In the genomic region with DNA sequence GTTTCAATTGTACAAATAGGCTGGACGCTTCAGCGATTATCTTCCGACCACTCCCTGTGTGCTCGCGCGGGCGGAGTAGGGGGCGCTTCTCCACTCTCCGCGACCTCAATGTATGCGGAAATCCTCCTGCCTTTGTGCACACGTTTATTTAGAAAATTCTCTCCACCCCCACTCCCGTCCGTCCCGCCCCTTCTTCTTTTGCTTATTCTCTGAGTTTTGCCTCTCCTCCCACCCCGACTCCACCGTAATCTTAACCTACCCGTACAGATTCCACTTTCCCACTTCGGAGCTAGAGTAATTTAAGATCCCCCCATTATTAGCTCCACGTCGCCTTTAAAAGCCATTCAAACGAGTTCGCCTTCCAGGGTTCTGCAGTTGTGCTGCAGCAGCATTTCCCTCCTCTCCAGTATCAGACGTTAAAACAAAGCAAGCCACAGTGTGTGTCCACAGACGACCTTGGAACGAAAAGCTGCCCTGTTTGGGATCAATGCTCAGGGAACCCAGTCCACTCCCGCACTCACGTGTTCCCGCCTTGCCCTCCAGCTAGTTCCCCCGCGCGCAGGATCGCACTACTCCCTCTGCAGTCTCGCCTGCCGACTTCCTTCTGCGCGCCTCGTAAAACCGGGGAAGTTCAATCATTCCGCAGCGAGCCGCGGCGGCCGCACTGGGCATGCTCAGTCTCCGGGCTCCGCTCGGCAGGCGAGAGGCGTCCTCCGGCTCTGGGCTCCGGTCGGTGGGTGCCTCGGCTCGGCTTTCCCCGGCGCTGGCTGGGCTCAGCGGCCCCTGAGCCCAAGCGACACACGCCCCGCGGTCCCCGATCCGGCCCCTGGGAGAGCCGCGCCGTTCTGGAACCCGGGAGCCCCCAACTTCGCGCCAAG, we compare ENCODE assay signal across 8 cellular contexts. TPM values are rescaled to one million over a fixed set of nuclear protein-coding genes. Genes with fewer than 3 reads are reported as not detected.
DNase-seq lines count a peak whose midpoint lies in the region; ATAC-seq and TF ChIP-seq lines count a peak whose summit lies in the region.

A gene with protein sequence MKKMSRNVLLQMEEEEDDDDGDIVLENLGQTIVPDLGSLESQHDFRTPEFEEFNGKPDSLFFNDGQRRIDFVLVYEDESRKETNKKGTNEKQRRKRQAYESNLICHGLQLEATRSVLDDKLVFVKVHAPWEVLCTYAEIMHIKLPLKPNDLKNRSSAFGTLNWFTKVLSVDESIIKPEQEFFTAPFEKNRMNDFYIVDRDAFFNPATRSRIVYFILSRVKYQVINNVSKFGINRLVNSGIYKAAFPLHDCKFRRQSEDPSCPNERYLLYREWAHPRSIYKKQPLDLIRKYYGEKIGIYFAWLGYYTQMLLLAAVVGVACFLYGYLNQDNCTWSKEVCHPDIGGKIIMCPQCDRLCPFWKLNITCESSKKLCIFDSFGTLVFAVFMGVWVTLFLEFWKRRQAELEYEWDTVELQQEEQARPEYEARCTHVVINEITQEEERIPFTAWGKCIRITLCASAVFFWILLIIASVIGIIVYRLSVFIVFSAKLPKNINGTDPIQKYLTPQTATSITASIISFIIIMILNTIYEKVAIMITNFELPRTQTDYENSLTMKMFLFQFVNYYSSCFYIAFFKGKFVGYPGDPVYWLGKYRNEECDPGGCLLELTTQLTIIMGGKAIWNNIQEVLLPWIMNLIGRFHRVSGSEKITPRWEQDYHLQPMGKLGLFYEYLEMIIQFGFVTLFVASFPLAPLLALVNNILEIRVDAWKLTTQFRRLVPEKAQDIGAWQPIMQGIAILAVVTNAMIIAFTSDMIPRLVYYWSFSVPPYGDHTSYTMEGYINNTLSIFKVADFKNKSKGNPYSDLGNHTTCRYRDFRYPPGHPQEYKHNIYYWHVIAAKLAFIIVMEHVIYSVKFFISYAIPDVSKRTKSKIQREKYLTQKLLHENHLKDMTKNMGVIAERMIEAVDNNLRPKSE (plus strand): TSS at position 677 of the 878 bp plus-strand sequence. CDS start 227 bp downstream, outside the sequence.

- H3K9me3 Mint-ChIP-seq in T-cell: no peaks in the 10 kb centered on the region

- DNase-seq in GM13976 (ENCODE audit: low spot score) (peak; percentile 83), NCI-H1417 (lab: John Stamatoyannopoulos, UW) (peak; percentile 91 to 98 (median 95)), T-cell (peak; percentile 49 to 76 (median 61)), adipocyte (ENCODE audit: low read depth) (peak; percentile 95), cardiac septum (ENCODE audit: low spot score) (peak; percentile 96), posterior vena cava (ENCODE audit: low spot score) (peak; percentile 96), upper lobe of right lung (peak; percentile 93)

- ATAC-seq in HG02798 (IDR thresholded peaks at IDR 0.05; ENCODE audit: poor library complexity, unreplicated experiment) (peak; percentile 80), T-cell (replicated peaks in 1 of 4) (peak; percentile 76 to 84 (median 79)), upper lobe of right lung (peak; percentile 96)

- POLR2A ChIA-PET in T-cell (lab: Charles Lee): interaction anchor here (0.6 to 0.9 kb wide), 2 partner anchors 10 to 16 kb away, joined by 4 to 5 read pairs; no protein-coding TSS in a partner anchor

- H3K4me3 ChIP-seq in adipocyte (ENCODE audit: low read length) (peak within 1 kb of the TSS; percentile 85), upper lobe of right lung (peak within 1 kb of the TSS; percentile 68)

- CTCF ChIA-PET in T-cell (lab: Charles Lee): interaction anchor here in 1 of 2 donors (0.7 to 1.4 kb wide), 5 partner anchors 10 to 95 kb away, joined by 3 to 6 read pairs (median 4); no protein-coding TSS in a partner anchor

- in situ Hi-C loops in GM13976 (cut with MboI; ENCODE audit: low sequenced_read_pairs, unreplicated experiment): no loop called here

- peak within 1 kb of the TSS; percentile 91 to 97 for H3K27ac Mint-ChIP-seq in T-cell

- intact Hi-C loops in cardiac septum (cut with DNase I) (loop anchor here (1.0 to 5.0 kb wide), 4 partner anchors 16 to 512 kb away; a partner anchor contains a TSS), posterior vena cava (cut with DNase I) (loop anchor here (10.0 kb wide), 1 partner anchor 169 kb away; no protein-coding TSS in a partner anchor), upper lobe of right lung (cut with DNase I) (no loop called here)

- peak within 1 kb of the TSS; percentile 85 for H3K27ac ChIP-seq in upper lobe of right lung

- peaks cover 50 to 72% (median 53%) of the 10 kb centered on the region in 3 donors for H3K4me1 Mint-ChIP-seq in T-cell

- peak within 1 kb of the TSS; percentile 98 for H3K9ac ChIP-seq in adipocyte (ENCODE audit: low read length)

- no peaks in the 10 kb centered on the region for H3K27me3 Mint-ChIP-seq in T-cell

- TF ChIP-seq CTCF in GM13976 (IDR thresholded peaks at IDR 0.05; ENCODE audit: borderline replicate concordance, control extremely low read depth, extremely low read depth, insufficient read depth, missing control alignments) (peak; percentile 53), upper lobe of right lung (IDR thresholded peaks at IDR 0.05) (no peak)

- H3K9me3 ChIP-seq in adipocyte (ENCODE audit: control insufficient read depth, low read length): no peaks in the 10 kb centered on the region
- no peaks in the 10 kb centered on the region for H3K9me3 ChIP-seq in upper lobe of right lung

- peaks cover 4% of the 10 kb centered on the region for H3K36me3 Mint-ChIP-seq in T-cell

- H3K27me3 ChIP-seq in adipocyte (replicated peaks; ENCODE audit: control insufficient read depth, insufficient read depth, low read length) (no peaks in the 10 kb centered on the region), upper lobe of right lung (no peaks in the 10 kb centered on the region)

- H3K4me1 ChIP-seq in adipocyte (ENCODE audit: control insufficient read depth, insufficient read depth, low read length): peaks cover 29% of the 10 kb centered on the region
- H3K4me1 ChIP-seq in upper lobe of right lung: peaks cover 29% of the 10 kb centered on the region

- no peaks in the 10 kb centered on the region for H3K36me3 ChIP-seq in adipocyte (ENCODE audit: control insufficient read depth, insufficient read depth, low read length, severe bottlenecking)
- no peaks in the 10 kb centered on the region for H3K36me3 ChIP-seq in upper lobe of right lung

- peak within 1 kb of the TSS; percentile 92 to 97 (median 94) for H3K4me3 Mint-ChIP-seq in T-cell

RNA-seq across cellular contexts. Expression of the gene that starts here (rescaled TPM):
- total RNA-seq in T-cell (10 to 100 TPM; 17.9 to 22.5 (median 20.3) TPM), cardiac septum (49.0 TPM), posterior vena cava (10 to 100 TPM; 74.8 to 76.6 TPM), upper lobe of right lung (85.0 TPM)

Comparison
In these comparisons a context has a peak if more than half of its experiments do, and no peak if none do; other contexts are left out.
1. Peak in every context shown above with its lines: DNase-seq, ATAC-seq, H3K4me3 ChIP-seq and H3K27ac ChIP-seq.